In genomic region chr18:24443870-24444269, GRCh38 we compare ENCODE assay signal across 14 cellular contexts. TPM values are rescaled to one million over a fixed set of nuclear protein-coding genes. Genes with fewer than 3 reads are reported as not detected.
DNase-seq lines count a peak whose midpoint lies in the region; ATAC-seq and TF ChIP-seq lines count a peak whose summit lies in the region.
"Had no signal": no experiment of that assay in that cellular context is flagged by ENCODE, and none has a peak within 500 bp of the region (broad histone marks: within the 10 kb centered on the region; RNA-seq: fewer than 3 reads in every experiment).

No MANE protein-coding gene starts in this region.

- POLR2A ChIA-PET in activated CD4-positive, alpha-beta T cell treated with anti-CD3 and anti-CD28 coated beads for 36 hours (lab: Charles Lee) = no interaction called here

- peak; percentile 47 for DNase-seq in activated CD4-positive, alpha-beta T cell treated with anti-CD3 and anti-CD28 coated beads, Interleukin-2, amount 10 ng/mL, durations not matched to agents 24 days and 14 days
- no peak for DNase-seq in activated CD4-positive, alpha-beta T cell treated with anti-CD3 and anti-CD28 coated beads for 36 hours
- peak; percentile 49 to 89 for DNase-seq in NOMO-1 (lab: John Stamatoyannopoulos, UW; ENCODE audit: unreplicated experiment in 2 of 2)
- DNase-seq in upper lobe of right lung = no peak
- no peak for DNase-seq in kidney glomerular epithelial cell (lab: John Stamatoyannopoulos, UW)
- DNase-seq in HPDE6-E6E7 (ENCODE audit: extremely low spot score) = no peak
- no peak for DNase-seq in NCI-H1105 treated with DMSO at 0.1 percent for 48 hours (lab: John Stamatoyannopoulos, UW)
- DNase-seq: NCI-H1048; NCI-H82; pancreas; stimulated activated CD4-positive, alpha-beta T cell treated with anti-CD3 and anti-CD28 coated beads, Interleukin-4, amount 100 ng/mL, for 1 hour had no signal

- no peak overlapping the region for H3K27ac Mint-ChIP-seq in activated CD4-positive, alpha-beta T cell treated with anti-CD3 and anti-CD28 coated beads, Interleukin-2, amount 10 ng/mL, durations not matched to agents 24 days and 14 days
- no peak overlapping the region for H3K27ac Mint-ChIP-seq in activated CD4-positive, alpha-beta T cell treated with anti-CD3 and anti-CD28 coated beads for 36 hours

- H3K36me3 ChIP-seq in upper lobe of right lung = peaks cover 72% of the 10 kb centered on the region

- H3K9me3 ChIP-seq in upper lobe of right lung = no peaks in the 10 kb centered on the region
- H3K9me3 ChIP-seq: pancreas, suprapubic skin had no signal

- CTCF ChIA-PET in activated CD4-positive, alpha-beta T cell treated with anti-CD3 and anti-CD28 coated beads for 36 hours (lab: Charles Lee) = interaction anchor here (0.6 to 1.8 kb wide), 5 partner anchors 10 to 49 kb away, joined by 3 to 8 read pairs (median 4); no protein-coding TSS in a partner anchor

- intact Hi-C loops in activated CD4-positive, alpha-beta T cell treated with anti-CD3 and anti-CD28 coated beads, Interleukin-2, amount 10 ng/mL, durations not matched to agents 24 days and 14 days (cut with micrococcal nuclease) = no loop called here
- intact Hi-C loops in activated CD4-positive, alpha-beta T cell treated with anti-CD3 and anti-CD28 coated beads for 36 hours (cut with DNase I, micrococcal nuclease) = no loop called here
- intact Hi-C loops in upper lobe of right lung (cut with DNase I) = no loop called here

- H3K9me3 Mint-ChIP-seq in activated CD4-positive, alpha-beta T cell treated with anti-CD3 and anti-CD28 coated beads, Interleukin-2, amount 10 ng/mL, durations not matched to agents 24 days and 14 days = no peaks in the 10 kb centered on the region
- no peaks in the 10 kb centered on the region for H3K9me3 Mint-ChIP-seq in activated CD4-positive, alpha-beta T cell treated with anti-CD3 and anti-CD28 coated beads for 36 hours (ENCODE audit: low read depth)

- H3K27ac ChIP-seq in upper lobe of right lung = no peak overlapping the region
- H3K27ac ChIP-seq: 22Rv1, pancreas, suprapubic skin had no signal

- ATAC-seq in activated CD4-positive, alpha-beta T cell treated with anti-CD3 and anti-CD28 coated beads for 36 hours = no peak
- ATAC-seq in HG03045 (IDR thresholded peaks at IDR 0.05; ENCODE audit: unreplicated experiment) (peak; percentile 66), upper lobe of right lung (peak; percentile 39)
- ATAC-seq: pancreas had no signal

- H3K27me3 Mint-ChIP-seq in activated CD4-positive, alpha-beta T cell treated with anti-CD3 and anti-CD28 coated beads, Interleukin-2, amount 10 ng/mL, durations not matched to agents 24 days and 14 days = no peaks in the 10 kb centered on the region
- H3K27me3 Mint-ChIP-seq in activated CD4-positive, alpha-beta T cell treated with anti-CD3 and anti-CD28 coated beads for 36 hours = no peaks in the 10 kb centered on the region

- H3K4me1 ChIP-seq in upper lobe of right lung = no peaks in the 10 kb centered on the region
- H3K4me1 ChIP-seq: pancreas, suprapubic skin had no signal

- no peak overlapping the region for H3K4me3 Mint-ChIP-seq in activated CD4-positive, alpha-beta T cell treated with anti-CD3 and anti-CD28 coated beads, Interleukin-2, amount 10 ng/mL, durations not matched to agents 24 days and 14 days
- no peak overlapping the region for H3K4me3 Mint-ChIP-seq in activated CD4-positive, alpha-beta T cell treated with anti-CD3 and anti-CD28 coated beads for 36 hours

- no peaks in the 10 kb centered on the region for H3K27me3 ChIP-seq in upper lobe of right lung
- H3K27me3 ChIP-seq: pancreas, suprapubic skin had no signal

- no peak overlapping the region for H3K4me3 ChIP-seq in upper lobe of right lung
- H3K4me3 ChIP-seq: pancreas, suprapubic skin had no signal

- H3K4me1 Mint-ChIP-seq in activated CD4-positive, alpha-beta T cell treated with anti-CD3 and anti-CD28 coated beads, Interleukin-2, amount 10 ng/mL, durations not matched to agents 24 days and 14 days = peaks cover 6% of the 10 kb centered on the region
- H3K4me1 Mint-ChIP-seq in activated CD4-positive, alpha-beta T cell treated with anti-CD3 and anti-CD28 coated beads for 36 hours = peaks cover 8% of the 10 kb centered on the region

- peaks cover 28% of the 10 kb centered on the region for H3K36me3 Mint-ChIP-seq in activated CD4-positive, alpha-beta T cell treated with anti-CD3 and anti-CD28 coated beads, Interleukin-2, amount 10 ng/mL, durations not matched to agents 24 days and 14 days (ENCODE audit: low read depth)
- H3K36me3 Mint-ChIP-seq in activated CD4-positive, alpha-beta T cell treated with anti-CD3 and anti-CD28 coated beads for 36 hours (ENCODE audit: low read depth) = peaks cover 31% of the 10 kb centered on the region

- TF ChIP-seq CTCF in upper lobe of right lung (IDR thresholded peaks at IDR 0.05) = no peak

RNA-seq across cellular contexts. Expression of gene HRH4, which starts 16.6 kb away (rescaled TPM):
- 0.79 and 1.6 TPM in 2 replicates for total RNA-seq in activated CD4-positive, alpha-beta T cell treated with anti-CD3 and anti-CD28 coated beads, Interleukin-2, amount 10 ng/mL, durations not matched to agents 24 days and 14 days
- total RNA-seq in activated CD4-positive, alpha-beta T cell treated with anti-CD3 and anti-CD28 coated beads for 36 hours = under 1 TPM; 0.16 to 0.26 TPM
- 1.7 TPM for total RNA-seq in upper lobe of right lung

RNA-seq across cellular contexts. Expression of gene IMPACT, which starts 17.4 kb away (rescaled TPM):
- 13.2 and 13.6 TPM in 2 replicates for total RNA-seq in activated CD4-positive, alpha-beta T cell treated with anti-CD3 and anti-CD28 coated beads, Interleukin-2, amount 10 ng/mL, durations not matched to agents 24 days and 14 days
- 10 to 100 TPM; 15.4 to 18.3 TPM for total RNA-seq in activated CD4-positive, alpha-beta T cell treated with anti-CD3 and anti-CD28 coated beads for 36 hours
- total RNA-seq in upper lobe of right lung = 31.2 TPM

RNA-seq across cellular contexts. Expression of gene OSBPL1A, which starts 46.2 kb away (rescaled TPM):
- total RNA-seq in activated CD4-positive, alpha-beta T cell treated with anti-CD3 and anti-CD28 coated beads, Interleukin-2, amount 10 ng/mL, durations not matched to agents 24 days and 14 days = 3.1 and 3.5 TPM in 2 replicates
- total RNA-seq in activated CD4-positive, alpha-beta T cell treated with anti-CD3 and anti-CD28 coated beads for 36 hours = 1 to 10 TPM; 2.9 to 3.4 TPM
- total RNA-seq in upper lobe of right lung = 42.0 TPM

Comparison
In these comparisons a context has a peak if more than half of its experiments do, and no peak if none do; other contexts are left out.
1. DNase-seq: peak in activated CD4-positive, alpha-beta T cell treated with anti-CD3 and anti-CD28 coated beads, Interleukin-2, amount 10 ng/mL, durations not matched to agents 24 days and 14 days (single experiment) and NOMO-1 (2 of 2); none in activated CD4-positive, alpha-beta T cell treated with anti-CD3 and anti-CD28 coated beads for 36 hours (single experiment), upper lobe of right lung (single experiment), kidney glomerular epithelial cell (single experiment), HPDE6-E6E7 (single experiment) and NCI-H1105 treated with DMSO at 0.1 percent for 48 hours (single experiment).